8 cellular contexts compared by ENCODE assay signal in genomic region chr12:49201595-49202295, GRCh38. TPM values are rescaled to one million over a fixed set of nuclear protein-coding genes. Genes with fewer than 3 reads are reported as not detected.
A peak's percentile ranks its signal among the peaks of the same experiment; 100 is the strongest.
DNase-seq lines count a peak whose midpoint lies in the region; ATAC-seq, FAIRE-seq and TF ChIP-seq lines count a peak whose summit lies in the region.

No MANE protein-coding gene starts in this region.

- dilution Hi-C loops in endothelial cell of umbilical vein (cut with MboI; ENCODE audit: extremely low pct_ligation_motif_present, low sequenced_read_pairs): no loop called here

- FAIRE-seq in RCC 7860 (lab: Jason Lieb, UNC) (no peak), endothelial cell of umbilical vein (lab: Jason Lieb, UNC) (no peak)

- TF ChIP-seq CTCF in A673 (conservative IDR thresholded peaks at IDR 0.05; ENCODE audit: low read depth, low read length): no peak
- no peak for TF ChIP-seq CTCF in HEK293 (tag by site-specific recombination; IDR thresholded peaks at IDR 0.05)
- no peak for TF ChIP-seq CTCF in endothelial cell of umbilical vein (IDR thresholded peaks at IDR 0.05; ENCODE audit: extremely low read depth in 1 of 2, insufficient read depth in 1 of 2, low read depth in 1 of 2, low read length in 2 of 2)
- TF ChIP-seq CTCF in neural cell (IDR thresholded peaks at IDR 0.05; ENCODE audit: poor library complexity, severe bottlenecking): no peak

- H3K9me2 ChIP-seq in neural cell (ENCODE audit: insufficient read depth, low read length): no peaks in the 10 kb centered on the region

- intact Hi-C loops in A673 (cut with micrococcal nuclease; ENCODE audit: unreplicated experiment): no loop called here
- intact Hi-C loops in endothelial cell of umbilical vein (cut with micrococcal nuclease): loop anchor here (1.0 kb wide), 1 partner anchor 33 kb away; no protein-coding TSS in a partner anchor

- no peaks in the 10 kb centered on the region for H3K9me3 ChIP-seq in A673 (ENCODE audit: low read depth, low read length, poor library complexity, severe bottlenecking)
- no peaks in the 10 kb centered on the region for H3K9me3 ChIP-seq in HEK293 (ENCODE audit: control insufficient read depth, insufficient read depth, low read depth, low read length)
- H3K9me3 ChIP-seq in endothelial cell of umbilical vein (replicated peaks; ENCODE audit: control insufficient read depth, insufficient read depth, low read length): no peaks in the 10 kb centered on the region
- H3K9me3 ChIP-seq in neural cell (ENCODE audit: low read length): no peaks in the 10 kb centered on the region

- ATAC-seq in GM21515 (IDR thresholded peaks at IDR 0.05; ENCODE audit: unreplicated experiment): no peak

- H3K27me3 ChIP-seq in A673 (replicated peaks; ENCODE audit: insufficient read depth, low read depth, low read length, poor library complexity): no peaks in the 10 kb centered on the region
- no peaks in the 10 kb centered on the region for H3K27me3 ChIP-seq in endothelial cell of umbilical vein (ENCODE audit: control insufficient read depth in 2 of 2, insufficient read depth in 2 of 2, low read length in 2 of 2)
- H3K27me3 ChIP-seq in neural cell (ENCODE audit: insufficient read depth, low read depth, low read length): no peaks in the 10 kb centered on the region

- H3K36me3 ChIP-seq in A673 (ENCODE audit: insufficient read depth, low read length, poor library complexity, severe bottlenecking): no peaks in the 10 kb centered on the region
- no peaks in the 10 kb centered on the region for H3K36me3 ChIP-seq in HEK293 (ENCODE audit: control insufficient read depth in 2 of 2, insufficient read depth in 1 of 2, low read length in 2 of 2)
- H3K36me3 ChIP-seq in endothelial cell of umbilical vein (ENCODE audit: control insufficient read depth in 2 of 2, extremely low read depth in 1 of 2, insufficient read depth in 2 of 2, low read length in 2 of 2): no peaks in the 10 kb centered on the region
- no peaks in the 10 kb centered on the region for H3K36me3 ChIP-seq in neural cell (ENCODE audit: insufficient read depth, low read length)

- BruUV-seq in A673 (replicated peaks; lab: Mats Ljungman, UMichigan) (no TSS peak), endothelial cell of umbilical vein (replicated peaks; lab: Mats Ljungman, UMichigan) (TSS peak; percentile 84)

- H3K4me3 ChIP-seq in A673 (ENCODE audit: low read depth, low read length, poor library complexity, severe bottlenecking) (no peak overlapping the region), HEK293 (ENCODE audit: low read depth, low read length) (no peak overlapping the region), endothelial cell of umbilical vein (replicated peaks in 1 of 3; ENCODE audit: insufficient read depth in 1 of 3, low read depth in 1 of 3, low read length in 3 of 3) (peak overlapping the region in 1 of 3 experiments; percentile 44), neural cell (ENCODE audit: low read length) (peak overlapping the region; percentile 62)

- no peaks in the 10 kb centered on the region for H4K20me1 ChIP-seq in endothelial cell of umbilical vein (replicated peaks; ENCODE audit: control insufficient read depth, extremely low read depth, insufficient read depth, low read length)
- H4K20me1 ChIP-seq in neural cell (ENCODE audit: insufficient read depth): no peaks in the 10 kb centered on the region

- H3K4me1 ChIP-seq in A673 (ENCODE audit: insufficient read depth, low read length, poor library complexity, severe bottlenecking): peaks cover 30% of the 10 kb centered on the region
- peaks cover 17% of the 10 kb centered on the region for H3K4me1 ChIP-seq in HEK293 (ENCODE audit: control insufficient read depth, insufficient read depth, low read length)
- peaks cover 33% of the 10 kb centered on the region for H3K4me1 ChIP-seq in endothelial cell of umbilical vein (ENCODE audit: control insufficient read depth, extremely low read depth, insufficient read depth, low read length)

- H3K9ac ChIP-seq in endothelial cell of umbilical vein (replicated peaks; ENCODE audit: extremely low read depth, insufficient read depth, low read length) (peak overlapping the region; percentile 76), neural cell (ENCODE audit: low read length) (peak overlapping the region; percentile 85)

- H3K27ac ChIP-seq in A673 (ENCODE audit: low read depth, low read length, poor library complexity, severe bottlenecking): peak overlapping the region; percentile 86
- 0 out of 2 replicates have a peak overlapping the region, but pooled peaks have one; percentile 2 for H3K27ac ChIP-seq in HEK293 (ENCODE audit: extremely low read depth, low read depth, low read length)
- peak overlapping the region; percentile 74 for H3K27ac ChIP-seq in endothelial cell of umbilical vein (ENCODE audit: insufficient read depth, low read depth, low read length)
- H3K27ac ChIP-seq in neural cell (ENCODE audit: low read length): peak overlapping the region; percentile 100

- H3F3A ChIP-seq in neural cell (ENCODE audit: insufficient read depth, low read length, poor library complexity, severe bottlenecking): peaks cover 19% of the 10 kb centered on the region

- H3K9me1 ChIP-seq in endothelial cell of umbilical vein (replicated peaks; ENCODE audit: control insufficient read depth, extremely low read depth, insufficient read depth, low read length): no peaks in the 10 kb centered on the region

- TF ChIP-seq POLR2A in endothelial cell of umbilical vein (IDR thresholded peaks at IDR 0.05; ENCODE audit: low read depth, low read length): no peak

- TF ChIP-seq RAD21 in neural cell (conservative IDR thresholded peaks at IDR 0.05): peak; percentile 37

- H2AFZ ChIP-seq in endothelial cell of umbilical vein (ENCODE audit: low read depth, low read length) (peak overlapping the region; percentile 2), neural cell (ENCODE audit: low read depth, low read length) (no peak overlapping the region)

- H3K4me2 ChIP-seq in endothelial cell of umbilical vein (ENCODE audit: insufficient read depth, low read length) (peak overlapping the region; percentile 72), neural cell (ENCODE audit: low read length) (peak overlapping the region; percentile 87)

- CTCF ChIA-PET in A673 (lab: Charles Lee) (no interaction called here), HEK293 (lab: Yijun Ruan, JAX) (interaction anchor here (1.6 kb wide), 1 partner anchor 113 kb away, joined by 5 read pairs; no protein-coding TSS in a partner anchor), endothelial cell of umbilical vein (lab: Charles Lee) (interaction anchor here (0.7 to 2.5 kb wide), 5 partner anchors 10 to 72 kb away, joined by 3 to 16 read pairs (median 5); partner anchors contain the start of gene TUBA1A)

- POLR2A ChIA-PET in A673 (lab: Charles Lee; ENCODE audit: low non-redundant PET) (interaction anchor here (0.5 kb wide), 1 partner anchor 322 kb away, joined by 3 read pairs; no protein-coding TSS in a partner anchor), HEK293 (lab: Yijun Ruan, JAX) (interaction anchor here (1.1 to 4.3 kb wide), 3 partner anchors 11 to 70 kb away, joined by 3 to 25 read pairs (median 17); partner anchors contain the start of genes TUBA1A and TUBA1B), endothelial cell of umbilical vein (lab: Charles Lee) (interaction anchor here (0.5 to 1.2 kb wide), 3 partner anchors 13 to 68 kb away, joined by 3 to 7 read pairs (median 6); partner anchors contain the start of gene TUBA1A)

- DNase-seq in A673 (ENCODE audit: low spot score) (peak; percentile 79), RCC 7860 (ENCODE audit: low spot score) (peak; percentile 66), endothelial cell of umbilical vein (ENCODE audit: low read depth, low spot score) (peak; percentile 81), NCI-H1048 (lab: John Stamatoyannopoulos, UW) (no peak), SKM-1 (lab: John Stamatoyannopoulos, UW; ENCODE audit: unreplicated experiment) (no peak)

- TF ChIP-seq EP300 in neural cell (conservative IDR thresholded peaks at IDR 0.05; ENCODE audit: poor library complexity, severe bottlenecking): peak; percentile 72

- H3K79me2 ChIP-seq in endothelial cell of umbilical vein (ENCODE audit: control insufficient read depth, insufficient read depth, low read length) (no peaks in the 10 kb centered on the region), neural cell (replicated peaks; ENCODE audit: insufficient read depth, low read length) (peaks cover 66% of the 10 kb centered on the region)

TF ChIP-seq in HEK293, 187 proteins besides CTCF, POLR2A, EP300 and RAD21 (continues in another document):
- TF ChIP-seq ZNF239 (tag by site-specific recombination; IDR thresholded peaks at IDR 0.05) (no peak), SP2 (tag by site-specific recombination; IDR thresholded peaks at IDR 0.05) (no peak), ZNF830 (tag by site-specific recombination; IDR thresholded peaks at IDR 0.05; ENCODE audit: low read depth) (no peak)

TF ChIP-seq in endothelial cell of umbilical vein, 7 proteins besides CTCF, POLR2A, EP300 and RAD21 (continues in another document):
- TF ChIP-seq FOS (IDR thresholded peaks at IDR 0.05; ENCODE audit: borderline replicate concordance, insufficient read depth, low read length) (no peak), JUN (IDR thresholded peaks at IDR 0.05; ENCODE audit: borderline replicate concordance, insufficient read depth, insufficient read length, low read depth) (no peak), GATA2 (IDR thresholded peaks at IDR 0.05; ENCODE audit: insufficient read depth, insufficient read length, low read depth, low read length) (no peak), EZH2 (IDR thresholded peaks at IDR 0.05; ENCODE audit: borderline replicate concordance, low read depth, low read length, severe bottlenecking) (no peak)

TF ChIP-seq in neural cell, 6 proteins besides CTCF, POLR2A, EP300 and RAD21 (continues in another document):
- peak; percentile 24 for TF ChIP-seq MXI1 (conservative IDR thresholded peaks at IDR 0.05; ENCODE audit: poor library complexity, severe bottlenecking)
- no peak for TF ChIP-seq TAF1 (IDR thresholded peaks at IDR 0.05; ENCODE audit: low read depth)

RNA-seq across cellular contexts. Expression of gene TUBA1A, which starts 12.9 kb away (rescaled TPM):
- 421 and 504 TPM in 2 replicates for total RNA-seq in A673 (2021)
- 701 and 740 TPM in 2 replicates for total RNA-seq in endothelial cell of umbilical vein
- 2,429 and 3,046 TPM in 2 replicates for polyA plus RNA-seq in endothelial cell of umbilical vein
- polyA plus RNA-seq in endothelial cell of umbilical vein (2011; cell fraction: cytosol; rRNA removed): 1,553 and 1,641 TPM in 2 replicates
- polyA plus RNA-seq in endothelial cell of umbilical vein (2011; cell fraction: nucleus; rRNA removed): 917 and 1,076 TPM in 2 replicates
- polyA plus RNA-seq in endothelial cell of umbilical vein (2012): 924 and 1,060 TPM in 2 replicates
- polyA minus RNA-seq in endothelial cell of umbilical vein: 1,517 and 1,697 TPM in 2 replicates
- 2.2 TPM for polyA minus RNA-seq in endothelial cell of umbilical vein (2011; cell fraction: cytosol; rRNA and poly(A)+ RNA removed)
- polyA minus RNA-seq in endothelial cell of umbilical vein (2011; cell fraction: nucleus; rRNA and poly(A)+ RNA removed): 321 and 332 TPM in 2 replicates
- 14,333 and 15,501 TPM in 2 replicates for polyA plus RNA-seq in neural cell
- polyA minus RNA-seq in neural cell: 7,980 and 9,115 TPM in 2 replicates

Comparison
In these comparisons a context has a peak if more than half of its experiments do, and no peak if none do; other contexts are left out.
1. DNase-seq: peak in A673 (single experiment), RCC 7860 (single experiment) and endothelial cell of umbilical vein (single experiment); none in NCI-H1048 (single experiment) and SKM-1 (single experiment).
2. H3K27ac ChIP-seq: peak in every context shown above with its lines; median percentile 100 in neural cell; 86 in A673; 74 in endothelial cell of umbilical vein; 2 in HEK293.